ENCODE assay signal across 25 cellular contexts in genomic region chr10:2225609-2226008, GRCh38.
DNase-seq lines count a peak whose midpoint lies in the region; ATAC-seq, FAIRE-seq and TF ChIP-seq lines count a peak whose summit lies in the region.
"Had no signal": no experiment of that assay in that cellular context is flagged by ENCODE, and none has a peak within 500 bp of the region (broad histone marks: within the 10 kb centered on the region; RNA-seq: fewer than 3 reads in every experiment).

No MANE protein-coding gene starts in this region.

- H3K4me3 ChIP-seq in Panc1 (ENCODE audit: low read depth in 2 of 2, low read length in 2 of 2): peak overlapping the region; percentile 35 to 56
- H3K4me3 ChIP-seq: SJSA1 had no signal

- H3K27ac Mint-ChIP-seq in WTC11: no peak overlapping the region
- H3K27ac Mint-ChIP-seq in activated CD8-positive, alpha-beta T cell treated with anti-CD3 and anti-CD28 coated beads for 36 hours: no peak overlapping the region
- H3K27ac Mint-ChIP-seq: B cell; CD8-positive, alpha-beta T cell; H9 had no signal

- no peaks in the 10 kb centered on the region; the same call in 1 of the 2 replicates for H3K9me3 Mint-ChIP-seq in WTC11
- H3K9me3 Mint-ChIP-seq in activated CD8-positive, alpha-beta T cell treated with anti-CD3 and anti-CD28 coated beads for 36 hours: no peaks in the 10 kb centered on the region
- H3K9me3 Mint-ChIP-seq: CD8-positive, alpha-beta T cell had no signal

- H3K9me3 ChIP-seq in Panc1 (ENCODE audit: control insufficient read depth, insufficient read depth, low read depth, low read length): no peaks in the 10 kb centered on the region
- H3K9me3 ChIP-seq: SJSA1 had no signal

- H3K27me3 Mint-ChIP-seq in WTC11 (ENCODE audit: low read depth): no peaks in the 10 kb centered on the region
- H3K27me3 Mint-ChIP-seq in activated CD8-positive, alpha-beta T cell treated with anti-CD3 and anti-CD28 coated beads for 36 hours: no peaks in the 10 kb centered on the region

- peak; percentile 94 for ATAC-seq in Panc1
- ATAC-seq in WTC11: peak; percentile 62
- no peak for ATAC-seq in GM21447 (IDR thresholded peaks at IDR 0.05; ENCODE audit: unreplicated experiment)
- ATAC-seq in activated CD8-positive, alpha-beta T cell treated with anti-CD3 and anti-CD28 coated beads for 36 hours: no peak
- ATAC-seq: CD8-positive, alpha-beta T cell; Right ventricle myocardium inferior had no signal

- DNase-seq in A172 (ENCODE audit: low spot score): peak; percentile 31
- peak; percentile 85 for DNase-seq in Daoy (ENCODE audit: low read depth)
- no peak for DNase-seq in Panc1 (ENCODE audit: low read depth, low spot score)
- DNase-seq in WTC11 (ENCODE audit: low spot score): no peak
- DNase-seq in dermis blood vessel endothelial cell: no peak
- no peak for DNase-seq in activated CD8-positive, alpha-beta T cell treated with anti-CD3 and anti-CD28 coated beads for 36 hours
- DNase-seq in frontal cortex (ENCODE audit: low spot score in 2 of 2): no peak
- DNase-seq: CD8-positive, alpha-beta T cell; DMS 273 treated with DMSO at 0.1 percent for 48 hours; DMS79; H9; IMR-90; KG1; MM.1S; NCI-H1694; NCI-H2029 treated with DMSO at 0.1 percent for 48 hours; NCI-H524; NCI-H748 treated with DMSO at 0.1 percent for 48 hours had no signal

- no peaks in the 10 kb centered on the region for H3K36me3 Mint-ChIP-seq in WTC11
- H3K36me3 Mint-ChIP-seq in activated CD8-positive, alpha-beta T cell treated with anti-CD3 and anti-CD28 coated beads for 36 hours (ENCODE audit: low read depth): no peaks in the 10 kb centered on the region
- H3K36me3 Mint-ChIP-seq: CD8-positive, alpha-beta T cell had no signal

- no peaks in the 10 kb centered on the region for H3K36me3 ChIP-seq in Panc1 (ENCODE audit: control insufficient read depth, insufficient read depth, low read length)
- H3K36me3 ChIP-seq: SJSA1 had no signal

- in situ Hi-C loops in Panc1 (cut with HindIII; ENCODE audit: low pct_unique_long_range_greater_than_20kb, low sequenced_read_pairs): no loop called here

- POLR2A ChIA-PET in Panc1 (lab: Charles Lee) (no interaction called here), WTC11 (lab: Charles Lee) (no interaction called here)
- POLR2A ChIA-PET in activated CD8-positive, alpha-beta T cell treated with anti-CD3 and anti-CD28 coated beads for 36 hours (lab: Charles Lee): no interaction called here

- no peak for TF ChIP-seq CTCF in Panc1 (IDR thresholded peaks at IDR 0.05)
- no peak for TF ChIP-seq CTCF in WTC11 (IDR thresholded peaks at IDR 0.05)
- TF ChIP-seq CTCF in activated CD8-positive, alpha-beta T cell treated with anti-CD3 and anti-CD28 coated beads for 36 hours (IDR thresholded peaks at IDR 0.05): no peak

- intact Hi-C loops in Panc1 (cut with micrococcal nuclease; ENCODE audit: unreplicated experiment): no loop called here
- intact Hi-C loops in activated CD8-positive, alpha-beta T cell treated with anti-CD3 and anti-CD28 coated beads for 36 hours (cut with micrococcal nuclease): no loop called here

- no peak overlapping the region for H3K4me3 Mint-ChIP-seq in WTC11
- no peak overlapping the region for H3K4me3 Mint-ChIP-seq in activated CD8-positive, alpha-beta T cell treated with anti-CD3 and anti-CD28 coated beads for 36 hours
- H3K4me3 Mint-ChIP-seq: B cell; CD8-positive, alpha-beta T cell; H9 had no signal

- H3K27me3 ChIP-seq in Panc1 (ENCODE audit: control insufficient read depth, insufficient read depth, low read length): no peaks in the 10 kb centered on the region

- CTCF ChIA-PET in Panc1 (lab: Charles Lee) (no interaction called here), WTC11 (lab: Charles Lee) (no interaction called here)
- CTCF ChIA-PET in activated CD8-positive, alpha-beta T cell treated with anti-CD3 and anti-CD28 coated beads for 36 hours (lab: Charles Lee): no interaction called here

- peaks cover 5% of the 10 kb centered on the region for H3K4me1 Mint-ChIP-seq in WTC11
- H3K4me1 Mint-ChIP-seq in activated CD8-positive, alpha-beta T cell treated with anti-CD3 and anti-CD28 coated beads for 36 hours (ENCODE audit: low read depth): no peaks in the 10 kb centered on the region
- H3K4me1 Mint-ChIP-seq: B cell had no signal

- no peaks in the 10 kb centered on the region for H3K4me1 ChIP-seq in Panc1 (ENCODE audit: control insufficient read depth, insufficient read depth, low read length)
- H3K4me1 ChIP-seq: SJSA1 had no signal

- FAIRE-seq in frontal cortex (lab: Jason Lieb, UNC): no peak
- FAIRE-seq: A204.1, GM19239 had no signal

- no TSS peak for BruUV-seq in Panc1 (replicated peaks; lab: Mats Ljungman, UMichigan)

- H3K27ac ChIP-seq in Panc1 (ENCODE audit: low read length): peak overlapping the region; percentile 29; the same call in 1 of the 2 replicates
- H3K27ac ChIP-seq: C4-2B, SJSA1 had no signal

TF ChIP-seq in WTC11, 78 proteins besides CTCF, POLR2A, EP300 and RAD21:
- TF ChIP-seq SMAD3 (CRISPR knock-in tag; IDR thresholded peaks at IDR 0.05; ENCODE audit: borderline replicate concordance) (no peak), ESRRA (CRISPR knock-in tag; IDR thresholded peaks at IDR 0.05; ENCODE audit: borderline replicate concordance) (no peak), ZNF232 (CRISPR knock-in tag; IDR thresholded peaks at IDR 0.05) (no peak), NR1H2 (CRISPR knock-in tag; IDR thresholded peaks at IDR 0.05) (no peak), E2F1 (CRISPR knock-in tag; IDR thresholded peaks at IDR 0.05) (no peak), ZNF138 (CRISPR knock-in tag; conservative IDR thresholded peaks at IDR 0.05) (no peak), GABPB1 (CRISPR knock-in tag; IDR thresholded peaks at IDR 0.05) (no peak), SOX15 (CRISPR knock-in tag; IDR thresholded peaks at IDR 0.05) (no peak), MAX (CRISPR knock-in tag; IDR thresholded peaks at IDR 0.05) (no peak), MXD4 (CRISPR knock-in tag; IDR thresholded peaks at IDR 0.05; ENCODE audit: borderline replicate concordance) (no peak), ZBTB21 (CRISPR knock-in tag; IDR thresholded peaks at IDR 0.05; ENCODE audit: borderline replicate concordance) (no peak), RORB (CRISPR knock-in tag; IDR thresholded peaks at IDR 0.05) (no peak), ATF2 (CRISPR knock-in tag; IDR thresholded peaks at IDR 0.05; ENCODE audit: borderline replicate concordance, low read depth) (no peak)

Comparison
In these comparisons a context has a peak if more than half of its experiments do, and no peak if none do; other contexts are left out.
1. DNase-seq: peak in A172 (single experiment) and Daoy (single experiment); none in Panc1 (single experiment), WTC11 (single experiment), dermis blood vessel endothelial cell (single experiment), activated CD8-positive, alpha-beta T cell treated with anti-CD3 and anti-CD28 coated beads for 36 hours (single experiment) and frontal cortex (0 of 2).
2. ATAC-seq: peak in Panc1 (single experiment) and WTC11 (single experiment); none in GM21447 (single experiment) and activated CD8-positive, alpha-beta T cell treated with anti-CD3 and anti-CD28 coated beads for 36 hours (single experiment).